Comparison of ENCODE assay signal across 22 cellular contexts in genomic region chr6:138657026-138657425, GRCh38.
"Had no signal": no experiment of that assay in that cellular context is flagged by ENCODE, and none has a peak within 500 bp of the region (broad histone marks: within the 10 kb centered on the region; RNA-seq: fewer than 3 reads in every experiment).

No MANE protein-coding gene starts in this region.

- H3K4me1 ChIP-seq: adrenal gland, body of pancreas, gastroesophageal sphincter had no signal

- H3K4me3 ChIP-seq: adrenal gland, body of pancreas, gastroesophageal sphincter, right atrium auricular region, tibial nerve had no signal

- H3K36me3 ChIP-seq: adrenal gland, gastroesophageal sphincter, right atrium auricular region, tibial nerve had no signal

- H3K27ac ChIP-seq: adrenal gland, body of pancreas, gastroesophageal sphincter, right atrium auricular region, tibial nerve had no signal

- H3K9me3 ChIP-seq: adrenal gland, body of pancreas, gastroesophageal sphincter, right atrium auricular region, tibial nerve had no signal

- DNase-seq: activated CD4-positive, alpha-beta T cell treated with anti-CD3 and anti-CD28 coated beads for 36 hours; activated CD4-positive, alpha-beta T cell treated with anti-CD3 and anti-CD28 coated beads, Interleukin-2, amount 50 U/mL, for 4 hours; activated CD4-positive, CD25-positive, alpha-beta regulatory T cell; activated CD8-positive, alpha-beta memory T cell treated with anti-CD3 and anti-CD28 coated beads for 24 hours; activated CD8-positive, alpha-beta memory T cell treated with anti-CD3 and anti-CD28 coated beads, Interleukin-2, amount 50 U/mL, for 4 hours; activated effector memory CD4-positive, alpha-beta T cell treated with anti-CD3 and anti-CD28 coated beads, Interleukin-2, amount 50 U/mL, for 16 hours; activated naive CD4-positive, alpha-beta T cell treated with anti-CD3 and anti-CD28 coated beads for 36 hours; activated naive CD8-positive, alpha-beta T cell treated with anti-CD3 and anti-CD28 coated beads for 36 hours; activated T-cell treated with anti-CD3 and anti-CD28 coated beads, Interleukin-2, amount 50 U/mL, for 1 hour; adrenal gland; aorta; body of pancreas; cortex of kidney; head of caudate nucleus; hippocampal formation; left colon; stimulated activated CD4-positive, alpha-beta T cell treated with anti-CD3 and anti-CD28 coated beads, Interleukin-2, amount 100 ng/mL, for 48 hours; stimulated activated naive CD4-positive, alpha-beta T cell treated with Interleukin-2 at 50 U/mL for 16 hours; T-helper 1 cell had no signal

- H3K27me3 ChIP-seq: adrenal gland, body of pancreas, gastroesophageal sphincter, right atrium auricular region, tibial nerve had no signal
